ENCODE assay signal across 22 cellular contexts in genomic region chr18:47800192-47800591, GRCh38.
DNase-seq lines count a peak whose midpoint lies in the region; ATAC-seq and TF ChIP-seq lines count a peak whose summit lies in the region.
"Had no signal": no experiment of that assay in that cellular context is flagged by ENCODE, and none has a peak within 500 bp of the region (broad histone marks: within the 10 kb centered on the region; RNA-seq: fewer than 3 reads in every experiment).

No MANE protein-coding gene starts in this region.

- H3K9me2 ChIP-seq in MM.1S (replicated peaks; ENCODE audit: insufficient read depth, low read length): no peaks in the 10 kb centered on the region

- H3K36me3 ChIP-seq in MM.1S (replicated peaks; ENCODE audit: insufficient read depth, low read length): no peaks in the 10 kb centered on the region
- no peaks in the 10 kb centered on the region for H3K36me3 ChIP-seq in SJCRH30
- H3K36me3 ChIP-seq: BLaER1, HAP-1 had no signal

- H3K27me3 ChIP-seq in MM.1S (replicated peaks; ENCODE audit: insufficient read depth, low read length): no peaks in the 10 kb centered on the region
- H3K27me3 ChIP-seq in SJCRH30: no peaks in the 10 kb centered on the region
- H3K27me3 ChIP-seq: BLaER1 had no signal

- no peak overlapping the region for H3K4me2 ChIP-seq in MM.1S (ENCODE audit: low read depth, low read length)
- H3K4me2 ChIP-seq: BLaER1, GM23338 had no signal

- ATAC-seq in SK-N-SH treated with all-trans-retinoic acid at 6 μM for 48 hours: peak; percentile 66
- ATAC-seq: CD8-positive, alpha-beta T cell; GM12878; GM23338 had no signal

- no peaks in the 10 kb centered on the region for H4K20me1 ChIP-seq in MM.1S (ENCODE audit: insufficient read depth, low read length)
- H4K20me1 ChIP-seq: BLaER1 had no signal

- H3K4me3 ChIP-seq in MM.1S (ENCODE audit: low read length) (no peak overlapping the region), SJCRH30 (no peak overlapping the region)
- H3K4me3 ChIP-seq: BLaER1, GM12878, GM23338, HAP-1 had no signal

- TF ChIP-seq CTCF in osteocyte (IDR thresholded peaks at IDR 0.05) (no peak), MM.1S (IDR thresholded peaks at IDR 0.05; ENCODE audit: low read length) (no peak)

- no peak overlapping the region for H2AFZ ChIP-seq in MM.1S (ENCODE audit: low read length)
- H2AFZ ChIP-seq: GM23338 had no signal

- H3K36me3 Mint-ChIP-seq in osteocyte (ENCODE audit: unreplicated experiment): no peaks in the 10 kb centered on the region
- H3K36me3 Mint-ChIP-seq: CD4-positive, CD25-positive, alpha-beta regulatory T cell; CD8-positive, alpha-beta T cell had no signal

- no peak overlapping the region for H3K4me3 Mint-ChIP-seq in osteocyte (ENCODE audit: unreplicated experiment)
- H3K4me3 Mint-ChIP-seq: B cell; CD4-positive, CD25-positive, alpha-beta regulatory T cell; CD8-positive, alpha-beta T cell; GM23338; HFFc6 had no signal

- H3F3A ChIP-seq in MM.1S (ENCODE audit: insufficient read depth, low read length): no peaks in the 10 kb centered on the region

- no peak overlapping the region for H3K9ac ChIP-seq in MM.1S (ENCODE audit: low read length)
- H3K9ac ChIP-seq: BLaER1 had no signal

- no peaks in the 10 kb centered on the region for H3K9me3 Mint-ChIP-seq in osteocyte (ENCODE audit: unreplicated experiment)
- H3K9me3 Mint-ChIP-seq: CD8-positive, alpha-beta T cell; GM23338; HFFc6 had no signal

- H3K4me1 Mint-ChIP-seq in osteocyte (ENCODE audit: unreplicated experiment): peaks cover 8% of the 10 kb centered on the region
- H3K4me1 Mint-ChIP-seq: B cell; CD4-positive, CD25-positive, alpha-beta regulatory T cell had no signal

- peaks cover 25% of the 10 kb centered on the region for H3K27me3 Mint-ChIP-seq in osteocyte (ENCODE audit: unreplicated experiment)

- no peak overlapping the region for H3K27ac ChIP-seq in MM.1S (ENCODE audit: low read length)
- H3K27ac ChIP-seq in SJCRH30: no peak overlapping the region
- H3K27ac ChIP-seq: 22Rv1, BLaER1, C4-2B had no signal

- no peaks in the 10 kb centered on the region for H3K79me2 ChIP-seq in MM.1S (ENCODE audit: low read length)

- no peaks in the 10 kb centered on the region for H3K9me3 ChIP-seq in MM.1S (replicated peaks; ENCODE audit: insufficient read depth, low read length)
- no peaks in the 10 kb centered on the region for H3K9me3 ChIP-seq in SJCRH30 (replicated peaks)
- H3K9me3 ChIP-seq: BLaER1, Caco-2, HAP-1 had no signal

- H3K4me1 ChIP-seq in MM.1S (ENCODE audit: low read length) (no peaks in the 10 kb centered on the region), SJCRH30 (no peaks in the 10 kb centered on the region)
- H3K4me1 ChIP-seq: Caco-2, HAP-1 had no signal

- peak; percentile 25 for DNase-seq in NCI-H69 (lab: John Stamatoyannopoulos, UW)
- peak; percentile 8 for DNase-seq in foreskin melanocyte
- DNase-seq in osteocyte (ENCODE audit: extremely low spot score, unreplicated experiment): peak; percentile 71
- no peak for DNase-seq in NCI-H1105 (lab: John Stamatoyannopoulos, UW)
- DNase-seq in MM.1S: no peak
- DNase-seq in SJCRH30: no peak
- DNase-seq in RKO (ENCODE audit: low spot score): no peak
- DNase-seq: Caco-2; CD4-positive, CD25-positive, alpha-beta regulatory T cell; CD8-positive, alpha-beta T cell; DMS153; DND-41; GDM1; HFFc6 had no signal

- H3K27ac Mint-ChIP-seq in osteocyte (ENCODE audit: unreplicated experiment): no peak overlapping the region
- H3K27ac Mint-ChIP-seq: B cell; CD4-positive, CD25-positive, alpha-beta regulatory T cell; CD8-positive, alpha-beta T cell; GM23338; HFFc6 had no signal

TF ChIP-seq in SK-N-SH treated with all-trans-retinoic acid at 6 μM for 48 hours, 23 proteins besides CTCF, POLR2A, EP300 and RAD21:
- TF ChIP-seq RARB (CRISPR knock-in tag; IDR thresholded peaks at IDR 0.05) (no peak), CSDC2 (CRISPR knock-in tag; IDR thresholded peaks at IDR 0.05) (no peak), ZC3H10 (CRISPR knock-in tag; IDR thresholded peaks at IDR 0.05) (peak; percentile 80; the same call in 1 of the 2 replicates)

Comparison
In these comparisons a context has a peak if more than half of its experiments do, and no peak if none do; other contexts are left out.
1. DNase-seq: peak in NCI-H69 (single experiment), foreskin melanocyte (single experiment) and osteocyte (single experiment); none in NCI-H1105 (single experiment), MM.1S (single experiment), SJCRH30 (0 of 2) and RKO (single experiment).